In the genomic region with DNA sequence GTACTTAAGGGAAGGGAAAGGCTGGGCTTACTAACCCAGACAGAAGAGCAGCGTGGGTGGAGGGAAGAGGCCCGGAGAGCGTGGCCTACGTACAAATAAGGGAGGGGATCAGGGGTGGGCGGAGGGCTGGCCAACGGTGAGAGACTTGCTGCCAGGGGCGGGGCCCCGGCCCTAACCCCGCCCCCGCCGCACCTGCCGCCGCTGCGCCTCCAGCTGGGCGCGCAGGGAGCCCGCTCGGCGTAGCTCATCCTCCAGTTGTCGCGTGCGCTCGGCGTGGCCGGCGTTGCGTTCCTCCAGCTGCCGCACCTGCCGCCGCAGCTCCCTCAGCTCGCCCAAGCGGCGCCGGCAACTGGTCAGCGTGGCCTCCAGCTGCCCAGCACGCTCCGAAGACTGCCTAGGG, we compare ENCODE assay signal across 1 cellular context.
TF ChIP-seq lines count a peak whose summit lies in the region.

No MANE protein-coding gene starts in this region.

TF ChIP-seq in HepG2, 621 proteins besides CTCF, POLR2A, EP300 and RAD21:
- TF ChIP-seq RBAK (CRISPR knock-in tag; IDR thresholded peaks at IDR 0.05): no peak
- no peak for TF ChIP-seq ZNF710 (CRISPR knock-in tag; IDR thresholded peaks at IDR 0.05; ENCODE audit: borderline replicate concordance)
- TF ChIP-seq DR1 (CRISPR knock-in tag; IDR thresholded peaks at IDR 0.05): no peak
TF ChIP-seq in HepG2: peak in this region for 0.
